Comparison of ENCODE assay signal across 10 cellular contexts in genomic region chr4:1777822-1778641, GRCh38. TPM values are rescaled to one million over a fixed set of nuclear protein-coding genes. Genes with fewer than 3 reads are reported as not detected.
DNase-seq lines count a peak whose midpoint lies in the region; FAIRE-seq and TF ChIP-seq lines count a peak whose summit lies in the region.
"Had no signal": no experiment of that assay in that cellular context is flagged by ENCODE, and none has a peak within 500 bp of the region (broad histone marks: within the 10 kb centered on the region; RNA-seq: fewer than 3 reads in every experiment).

No MANE protein-coding gene starts in this region.

- no peaks in the 10 kb centered on the region for H3K36me3 ChIP-seq in mammary epithelial cell (ENCODE audit: insufficient read depth, low read length)
- H3K36me3 ChIP-seq: BLaER1 treated with 17β-estradiol and CSF1 and Interleukin-3, amounts not matched to agents 10 nM and 100 nM; right atrium auricular region had no signal

- POLR2A ChIA-PET in AG04449 (lab: Yijun Ruan, JAX), result no interaction called here

- no peaks in the 10 kb centered on the region for H3K79me2 ChIP-seq in mammary epithelial cell (ENCODE audit: insufficient read depth, low read length)

- TF ChIP-seq CTCF in AG04449 (IDR thresholded peaks at IDR 0.05; ENCODE audit: insufficient read depth, low read length, missing control alignments) (peak; percentile 22), mammary epithelial cell (conservative IDR thresholded peaks at IDR 0.05 in 1 of 2, IDR thresholded peaks at IDR 0.05 in 1 of 2; ENCODE audit: extremely low read depth in 1 of 2, insufficient read depth in 1 of 2, low read depth in 1 of 2, low read length in 2 of 2) (no peak)

- no peak overlapping the region for H3K4me2 ChIP-seq in mammary epithelial cell (ENCODE audit: insufficient read depth, low read depth, low read length)

- 26% methylated on average over 3 of the region's 27 CpGs for WGBS in mammary epithelial cell (ENCODE audit: low coverage, missing lambda C conversion rate)

- H3K9ac ChIP-seq in mammary epithelial cell (ENCODE audit: insufficient read depth, low read length), result no peak overlapping the region

- H3K9me3 ChIP-seq in mammary epithelial cell (replicated peaks; ENCODE audit: insufficient read depth, low read length), result no peaks in the 10 kb centered on the region
- H3K9me3 ChIP-seq: BLaER1 treated with 17β-estradiol and CSF1 and Interleukin-3, amounts not matched to agents 10 nM and 100 nM; right atrium auricular region had no signal

- no peak overlapping the region for H3K4me3 ChIP-seq in AG04449 (ENCODE audit: low read depth, low read length)
- no peak overlapping the region for H3K4me3 ChIP-seq in mammary epithelial cell (replicated peaks in 1 of 3; ENCODE audit: insufficient read depth in 1 of 3, low read depth in 2 of 3, low read length in 3 of 3)
- H3K4me3 ChIP-seq: BLaER1 treated with 17β-estradiol and CSF1 and Interleukin-3, amounts not matched to agents 10 nM and 100 nM; right atrium auricular region had no signal

- no peaks in the 10 kb centered on the region for H3K27me3 ChIP-seq in mammary epithelial cell (ENCODE audit: insufficient read depth, low read length)
- H3K27me3 ChIP-seq: BLaER1 treated with 17β-estradiol and CSF1 and Interleukin-3, amounts not matched to agents 10 nM and 100 nM; right atrium auricular region had no signal

- BruUV-seq in mammary epithelial cell (replicated peaks; lab: Mats Ljungman, UMichigan), result no TSS peak

- in situ Hi-C loops in mammary epithelial cell (cut with MboI; ENCODE audit: low sequenced_read_pairs in 2 of 2), result no loop called here

- intact Hi-C loops in mammary epithelial cell (cut with micrococcal nuclease), result no loop called here

- dilution Hi-C loops in mammary epithelial cell (cut with HindIII; ENCODE audit: low sequenced_read_pairs), result no loop called here

- H2AFZ ChIP-seq in mammary epithelial cell (ENCODE audit: low read depth, low read length), result no peak overlapping the region

- FAIRE-seq in HTR-8/SVneo (lab: Jason Lieb, UNC) (no peak), GM19239 (lab: Jason Lieb, UNC) (no peak)

- DNase-seq in AG04449 (ENCODE audit: low read depth, low spot score) (no peak), HTR-8/SVneo (ENCODE audit: insufficient read length, low spot score) (peak; percentile 72), mammary epithelial cell (peak; percentile 43), kidney tubule cell (ENCODE audit: low spot score) (peak; percentile 48), NCI-H2081 (lab: John Stamatoyannopoulos, UW) (no peak), GM19239 (ENCODE audit: insufficient read length, low spot score) (no peak), 8988T (no peak), MV-4-11 (lab: John Stamatoyannopoulos, UW) (no peak)

- no peaks in the 10 kb centered on the region for H4K20me1 ChIP-seq in mammary epithelial cell (ENCODE audit: insufficient read depth, low read length)

- CTCF ChIA-PET in AG04449 (lab: Yijun Ruan, JAX) (interaction anchor here (0.7 to 2.1 kb wide), 14 partner anchors 9 to 121 kb away, joined by 3 to 9 read pairs (median 3); no protein-coding TSS in a partner anchor), mammary epithelial cell (lab: Charles Lee; ENCODE audit: low non-redundant PET) (interaction anchor here (0.6 kb wide), 1 partner anchor 10 kb away, joined by 3 read pairs; no protein-coding TSS in a partner anchor)

- H3K27ac ChIP-seq in mammary epithelial cell (ENCODE audit: insufficient read depth, low read depth, low read length), result no peak overlapping the region
- H3K27ac ChIP-seq: right atrium auricular region had no signal

- H3K4me1 ChIP-seq in mammary epithelial cell (ENCODE audit: insufficient read depth, low read length), result peaks cover 20% of the 10 kb centered on the region

RNA-seq across cellular contexts. Expression of gene FGFR3, which starts 15.1 kb away (rescaled TPM):
- total RNA-seq in mammary epithelial cell, result 1 to 10 TPM in 1 of 2 donors, under 1 TPM in 1; 0.67 to 6.2 TPM
- 3.8 TPM for polyA plus RNA-seq in mammary epithelial cell
- 2.1 TPM for polyA minus RNA-seq in mammary epithelial cell

RNA-seq across cellular contexts. Expression of gene TACC3, which starts 56.7 kb away (rescaled TPM):
- 10 to 100 TPM in 1 of 2 donors, 1 to 10 TPM in 1; 2.3 to 73.0 TPM for total RNA-seq in mammary epithelial cell
- polyA plus RNA-seq in mammary epithelial cell, result 46.9 TPM
- 103 TPM for polyA minus RNA-seq in mammary epithelial cell

RNA-seq across cellular contexts. Expression of gene TMEM129, which starts 56.9 kb away (rescaled TPM):
- total RNA-seq in mammary epithelial cell, result 10 to 100 TPM; 31.7 to 52.7 TPM
- polyA plus RNA-seq in mammary epithelial cell, result 21.5 TPM
- polyA minus RNA-seq in mammary epithelial cell, result 15.1 TPM

Comparison
In these comparisons a context has a peak if more than half of its experiments do, and no peak if none do; other contexts are left out.
1. DNase-seq: peak in HTR-8/SVneo (single experiment), mammary epithelial cell (single experiment) and kidney tubule cell (single experiment); none in AG04449 (single experiment), NCI-H2081 (0 of 2), GM19239 (single experiment), 8988T (single experiment) and MV-4-11 (single experiment).